8 cellular contexts compared by ENCODE assay signal in genomic region chr4:139301821-139302611, GRCh38. TPM values are rescaled to one million over a fixed set of nuclear protein-coding genes. Genes with fewer than 3 reads are reported as not detected.
A peak's percentile ranks its signal among the peaks of the same experiment; 100 is the strongest.
DNase-seq lines count a peak whose midpoint lies in the region; ATAC-seq and TF ChIP-seq lines count a peak whose summit lies in the region.

Gene NDUFC1, minus strand, starts transcription at chr4:139302477. Its CDS starts 6,679 bp downstream, at chr4:139295798.

- H3K36me3 ChIP-seq in HUES64 (ENCODE audit: insufficient read depth, low read length): peaks cover 31% of the 10 kb centered on the region
- H3K36me3 ChIP-seq in SJSA1: peaks cover 30% of the 10 kb centered on the region
- H3K36me3 ChIP-seq in ovary: no peaks in the 10 kb centered on the region
- H3K36me3 ChIP-seq in urinary bladder (ENCODE audit: insufficient read depth): no peaks in the 10 kb centered on the region

- H3K9me3 ChIP-seq in HUES64 (ENCODE audit: insufficient read depth, low read depth, low read length): peaks cover 10% of the 10 kb centered on the region; the same call in 1 of the 2 replicates
- H3K9me3 ChIP-seq in SJSA1 (replicated peaks): no peaks in the 10 kb centered on the region
- no peaks in the 10 kb centered on the region for H3K9me3 ChIP-seq in ovary

- WGBS in HUES64: under 1% methylated on average over 38 of the region's 46 CpGs
- 0 to 1% (median 0%) methylated on average over 38 to 46 of the region's 46 CpGs for WGBS in ovary, 3 donors
- WGBS in urinary bladder: under 1% methylated on average over 46 of the region's 46 CpGs

- peak in 1 of 3 donors; percentile 8 for TF ChIP-seq CTCF in ovary (IDR thresholded peaks at IDR 0.05)

- DNase-seq in DMS53 (lab: John Stamatoyannopoulos, UW) (peak; percentile 74), SJSA1 (ENCODE audit: low read depth in 1 of 2, low spot score in 2 of 2) (peak; percentile 48 to 52), glomerular endothelial cell (ENCODE audit: extremely low read depth, low read depth, low spot score) (no peak), ovary (peak; percentile 40 to 70 (median 55))
- peak; percentile 72 for DNase-seq in activated naive CD4-positive, alpha-beta T cell treated with Interleukin-2 at 50 U/mL for 16 hours

- H3K4me1 ChIP-seq in HUES64 (ENCODE audit: insufficient read depth, low read length) (peaks cover 16% of the 10 kb centered on the region), SJSA1 (replicated peaks) (peaks cover 13% of the 10 kb centered on the region), ovary (ENCODE audit: insufficient read depth) (peaks cover 5% of the 10 kb centered on the region), urinary bladder (ENCODE audit: insufficient read depth) (no peaks in the 10 kb centered on the region)

- H3K4me3 ChIP-seq in HUES64 (ENCODE audit: low read length): peak within 1 kb of the TSS; percentile 100
- H3K4me3 ChIP-seq in SJSA1: peak within 1 kb of the TSS; percentile 69
- peak within 1 kb of the TSS; percentile 74 for H3K4me3 ChIP-seq in ovary
- H3K4me3 ChIP-seq in urinary bladder (ENCODE audit: low read depth, low read length): peak within 1 kb of the TSS; percentile 85

- peak within 1 kb of the TSS; percentile 96 for H3K27ac ChIP-seq in HUES64 (ENCODE audit: low read depth, low read length)
- peak within 1 kb of the TSS; percentile 54 for H3K27ac ChIP-seq in SJSA1
- H3K27ac ChIP-seq in ovary: peak within 1 kb of the TSS; percentile 56 to 82
- peak within 1 kb of the TSS; percentile 85 for H3K27ac ChIP-seq in urinary bladder (ENCODE audit: low read depth)

- intact Hi-C loops in ovary (cut with DNase I): loop anchor here in 2 of 4 donors (10.0 kb wide), 3 partner anchors 127 to 217 kb away; partner anchors contain the start of genes ELF2 (in 1 of the 2) and RAB33B (in 1 of the 2)

- no peak for TF ChIP-seq EP300 in ovary (IDR thresholded peaks at IDR 0.05)

- peak within 1 kb of the TSS; percentile 94 for H3K9ac ChIP-seq in HUES64 (ENCODE audit: low read depth, low read length)

- no peak for TF ChIP-seq POLR2A in ovary (IDR thresholded peaks at IDR 0.05)

- ATAC-seq in GM21423 (IDR thresholded peaks at IDR 0.05; ENCODE audit: unreplicated experiment): peak; percentile 44

- H3K27me3 ChIP-seq in HUES64 (ENCODE audit: insufficient read depth, low read length) (no peaks in the 10 kb centered on the region), SJSA1 (replicated peaks) (no peaks in the 10 kb centered on the region), ovary (no peaks in the 10 kb centered on the region)

RNA-seq across cellular contexts. Expression of gene NDUFC1, which starts in this region (rescaled TPM):
- polyA plus RNA-seq in HUES64 (2013, experiment 1 of 2): 81.1 TPM
- 80.7 TPM for polyA plus RNA-seq in HUES64 (2013, experiment 2 of 2)
- total RNA-seq in SJSA1 (2014; rRNA removed; shearing (Covaris generic)): 56.2 and 68.5 TPM in 2 replicates
- total RNA-seq in glomerular endothelial cell (42.8 and 64.5 TPM in 2 replicates), ovary (10 to 100 TPM; 24.6 to 68.7 (median 53.1) TPM), urinary bladder (43.6 TPM)
- polyA plus RNA-seq in ovary (10 to 100 TPM; 80.1 to 89.8 TPM), urinary bladder (74.7 TPM)
